8 cellular contexts compared by ENCODE assay signal in genomic region chr14:55026441-55026792, GRCh38. TPM values are rescaled to one million over a fixed set of nuclear protein-coding genes. Genes with fewer than 3 reads are reported as not detected.
A peak's percentile ranks its signal among the peaks of the same experiment; 100 is the strongest.
DNase-seq lines count a peak whose midpoint lies in the region; ATAC-seq, FAIRE-seq and TF ChIP-seq lines count a peak whose summit lies in the region.

No MANE protein-coding gene starts in this region.

- POLR2A ChIA-PET in H1 (lab: Charles Lee; ENCODE audit: partially characterized antibody) = interaction anchor here (0.6 to 8.5 kb wide), 24 partner anchors 8 to 341 kb away, joined by 3 to 101 read pairs (median 6); partner anchors contain the start of genes DLGAP5, GCH1 and MAPK1IP1L

- H3K27ac Mint-ChIP-seq in CD14-positive monocyte = peak overlapping the region; percentile 92 to 98 (median 95)

- no peak overlapping the region for H3K18ac ChIP-seq in H1 (ENCODE audit: extremely low read depth, low read length)
- no peak overlapping the region for H3K18ac ChIP-seq in neuronal stem cell (ENCODE audit: low read length)

- peaks cover 41% of the 10 kb centered on the region for H3K4me1 Mint-ChIP-seq in CD14-positive monocyte

- H4K8ac ChIP-seq in H1 (ENCODE audit: extremely low read depth, insufficient read depth, low read length) = no peak overlapping the region
- no peak overlapping the region for H4K8ac ChIP-seq in neuronal stem cell (ENCODE audit: low read depth, low read length)

- H3K27me3 ChIP-seq in H1 (replicated peaks in 1 of 4; ENCODE audit: control insufficient read depth in 3 of 4, extremely low read depth in 1 of 4, insufficient read depth in 3 of 4, low read length in 3 of 4) (no peaks in the 10 kb centered on the region), neuronal stem cell (ENCODE audit: control insufficient read depth in 3 of 3, insufficient read depth in 3 of 3, low read depth in 1 of 3, low read length in 3 of 3) (no peaks in the 10 kb centered on the region)

- TF ChIP-seq EP300 in H1 (IDR thresholded peaks at IDR 0.05; ENCODE audit: borderline replicate concordance in 1 of 2, low read depth in 2 of 2, low read length in 2 of 2) = no peak

- TF ChIP-seq POLR2A in NB4 (IDR thresholded peaks at IDR 0.05; ENCODE audit: extremely low read depth, insufficient read length) (no peak), H1 (IDR thresholded peaks at IDR 0.05; ENCODE audit: control extremely low read depth in 1 of 2, low read depth in 2 of 2, low read length in 2 of 2) (no peak)

- DNase-seq in CD14-positive monocyte (ENCODE audit: low spot score) = no peak
- no peak for DNase-seq in NB4 (ENCODE audit: low read depth)
- no peak for DNase-seq in H1 (ENCODE audit: low read depth in 1 of 2, low spot score in 2 of 2)
- no peak for DNase-seq in neuronal stem cell (ENCODE audit: low spot score)
- no peak for DNase-seq in middle frontal gyrus (ENCODE audit: extremely low spot score, low spot score)
- DNase-seq in mucosa of gallbladder (ENCODE audit: low spot score) = no peak
- no peak for DNase-seq in amygdala (lab: John Stamatoyannopoulos, UW)

- H3K4me3 ChIP-seq in NB4 (ENCODE audit: low read depth, low read length) (peak overlapping the region; percentile 92), H1 (ENCODE audit: extremely low read depth in 1 of 4, insufficient read depth in 2 of 4, low read depth in 3 of 4, low read length in 4 of 4) (peak overlapping the region; percentile 89 to 96 (median 94)), neuronal stem cell (ENCODE audit: low read length in 2 of 2) (peak overlapping the region; percentile 71 to 94)

- H3K4me1 ChIP-seq in H1 (replicated peaks in 1 of 4; ENCODE audit: control insufficient read depth in 3 of 4, insufficient read depth in 4 of 4, low read length in 3 of 4) = peaks cover 0 to 10% (median 1%) of the 10 kb centered on the region in 4 experiments; a peak in 3 of 7 replicates
- peaks cover 5 to 10% of the 10 kb centered on the region in 2 donors for H3K4me1 ChIP-seq in neuronal stem cell (ENCODE audit: control insufficient read depth in 2 of 2, insufficient read depth in 1 of 2, low read depth in 1 of 2, low read length in 2 of 2)

- H2BK5ac ChIP-seq in H1 (ENCODE audit: low read depth, low read length) = peak overlapping the region; percentile 96; the same call in 1 of the 2 replicates
- no peak overlapping the region for H2BK5ac ChIP-seq in neuronal stem cell (ENCODE audit: low read length)

- TF ChIP-seq CTCF in CD14-positive monocyte (IDR thresholded peaks at IDR 0.05) = no peak
- TF ChIP-seq CTCF in NB4 (IDR thresholded peaks at IDR 0.05; ENCODE audit: low read depth, low read length) = no peak
- TF ChIP-seq CTCF in H1 (IDR thresholded peaks at IDR 0.05; ENCODE audit: control extremely low read depth in 1 of 3, insufficient read depth in 1 of 3, low read depth in 1 of 3, low read length in 3 of 3) = no peak

- H3K23ac ChIP-seq in H1 (ENCODE audit: insufficient read length) (no peak overlapping the region), neuronal stem cell (ENCODE audit: low read depth, low read length, poor library complexity) (no peak overlapping the region)

- peaks cover 3 to 4% of the 10 kb centered on the region in 2 donors for H3K36me3 Mint-ChIP-seq in CD14-positive monocyte

- intact Hi-C loops in CD14-positive monocyte (cut with micrococcal nuclease) = no loop called here

- H3K9ac ChIP-seq in H1 (replicated peaks in 1 of 4; ENCODE audit: extremely low read depth in 1 of 4, low read depth in 3 of 4, low read length in 3 of 4) (peak overlapping the region; percentile 95 to 98 (median 97)), neuronal stem cell (ENCODE audit: low read depth, low read length, poor library complexity) (no peak overlapping the region)

- no peak for FAIRE-seq in H1 (lab: Jason Lieb, UNC)

- H3K4me2 ChIP-seq in H1 (ENCODE audit: insufficient read depth in 1 of 2, low read depth in 2 of 2, low read length in 2 of 2) (peak overlapping the region; percentile 70 to 97), neuronal stem cell (ENCODE audit: insufficient read depth, low read length, poor library complexity, severe bottlenecking) (peak overlapping the region; percentile 78)

- no peak for ATAC-seq in HG03039 (IDR thresholded peaks at IDR 0.05; ENCODE audit: unreplicated experiment)

- CTCF ChIA-PET in H1 (lab: Charles Lee; ENCODE audit: partially characterized antibody) = interaction anchor here (1.1 to 2.9 kb wide), 3 partner anchors 10 to 37 kb away, joined by 3 to 22 read pairs (median 3); partner anchors contain the start of gene MAPK1IP1L

- H3K79me2 ChIP-seq in H1 (ENCODE audit: control insufficient read depth in 1 of 2, insufficient read depth in 2 of 2, low read length in 2 of 2) = peaks cover 18 to 86% of the 10 kb centered on the region in 2 experiments; a peak in 3 of 4 replicates

- H4K5ac ChIP-seq in H1 (ENCODE audit: insufficient read length, low read depth, low read length) = peak overlapping the region; percentile 33

- H3K9me3 Mint-ChIP-seq in CD14-positive monocyte = no peaks in the 10 kb centered on the region

- H3K79me1 ChIP-seq in H1 (ENCODE audit: low read depth, low read length) = no peaks in the 10 kb centered on the region
- no peaks in the 10 kb centered on the region for H3K79me1 ChIP-seq in neuronal stem cell (ENCODE audit: low read depth, low read length)

- no peak overlapping the region for H2AK5ac ChIP-seq in H1 (ENCODE audit: low read depth, low read length)
- no peak overlapping the region for H2AK5ac ChIP-seq in neuronal stem cell (ENCODE audit: low read depth, low read length)

- no peaks in the 10 kb centered on the region for H4K20me1 ChIP-seq in H1 (replicated peaks in 1 of 2; ENCODE audit: control insufficient read depth in 1 of 2, insufficient read depth in 2 of 2, low read length in 2 of 2)

- no peaks in the 10 kb centered on the region for H3K27me3 Mint-ChIP-seq in CD14-positive monocyte (ENCODE audit: low read depth in 3 of 3)

- peaks cover 7% of the 10 kb centered on the region for H3K23me2 ChIP-seq in H1 (ENCODE audit: low read depth, low read length)

- H3K36me3 ChIP-seq in H1 (ENCODE audit: control insufficient read depth in 2 of 4, insufficient read depth in 4 of 4, low read length in 3 of 4) (peaks cover 3 to 28% (median 11%) of the 10 kb centered on the region in 4 experiments; a peak in 4 of 8 replicates), neuronal stem cell (replicated peaks in 1 of 2; ENCODE audit: control insufficient read depth in 2 of 2, insufficient read depth in 2 of 2, low read length in 2 of 2) (peaks cover 2 to 35% of the 10 kb centered on the region in 2 donors)

- H2BK12ac ChIP-seq in H1 (ENCODE audit: low read depth, low read length) (no peak overlapping the region; the same call in 1 of the 2 replicates), neuronal stem cell (ENCODE audit: low read length) (no peak overlapping the region)

- H3K9me3 ChIP-seq in H1 (ENCODE audit: insufficient read depth in 2 of 2, low read depth in 1 of 2, low read length in 1 of 2) (no peaks in the 10 kb centered on the region), neuronal stem cell (replicated peaks in 1 of 2; ENCODE audit: control insufficient read depth in 2 of 2, insufficient read depth in 1 of 2, low read depth in 1 of 2, low read length in 2 of 2) (no peaks in the 10 kb centered on the region)

- no peak overlapping the region for H4K91ac ChIP-seq in H1 (replicated peaks; ENCODE audit: insufficient read length, low read length)
- H4K91ac ChIP-seq in neuronal stem cell (ENCODE audit: low read depth, low read length, poor library complexity) = no peak overlapping the region

- TF ChIP-seq RAD21 in H1 (IDR thresholded peaks at IDR 0.05 in 1 of 2, conservative IDR thresholded peaks at IDR 0.05 in 1 of 2; ENCODE audit: low read depth in 2 of 2, low read length in 2 of 2) = no peak

- H2BK120ac ChIP-seq in H1 (replicated peaks; ENCODE audit: low read depth, low read length) = no peak overlapping the region
- H2BK120ac ChIP-seq in neuronal stem cell (ENCODE audit: low read depth, low read length) = no peak overlapping the region

- no peak overlapping the region for H2BK20ac ChIP-seq in H1 (ENCODE audit: low read length)

- H3K4me3 Mint-ChIP-seq in CD14-positive monocyte = peak overlapping the region; percentile 90 to 93

- no peak overlapping the region for H2BK15ac ChIP-seq in H1 (ENCODE audit: low read length)
- no peak overlapping the region for H2BK15ac ChIP-seq in neuronal stem cell (ENCODE audit: low read length)

- 8% methylated on average over 9 of the region's 9 CpGs; no CpG with 5 or more reads in 1 of the 2 experiments for WGBS in H1 (ENCODE audit: extremely low coverage in 1 of 2, insufficient coverage in 1 of 2, insufficient read length in 1 of 2, insufficient replicate concordance in 2 of 2, low coverage in 1 of 2, low lambda C conversion rate in 2 of 2, missing lambda C conversion rate in 1 of 2), 2 experiments
- whole genome bisulfite sequencing in neuronal stem cell (ENCODE audit: extremely low coverage in 2 of 2, insufficient read length in 2 of 2, insufficient replicate concordance in 1 of 2), 2 donors = no CpG with 5 or more reads among the region's 9 CpGs

- H3K14ac ChIP-seq in H1 (ENCODE audit: insufficient read length) (no peak overlapping the region), neuronal stem cell (ENCODE audit: low read length) (no peak overlapping the region)

- H3K56ac ChIP-seq in H1 (replicated peaks; ENCODE audit: insufficient read length, low read depth, low read length) = no peak overlapping the region

- no peak overlapping the region for H3K4ac ChIP-seq in H1 (replicated peaks; ENCODE audit: insufficient read length, low read depth, low read length)
- no peak overlapping the region for H3K4ac ChIP-seq in neuronal stem cell (ENCODE audit: low read length)

- H3K27ac ChIP-seq in H1 (ENCODE audit: low read depth, low read length) = peak overlapping the region; percentile 97
- no peak overlapping the region for H3K27ac ChIP-seq in neuronal stem cell (replicated peaks; ENCODE audit: low read length)

- H2AFZ ChIP-seq in H1 (ENCODE audit: low read length) (no peak overlapping the region), neuronal stem cell (ENCODE audit: low read length) (peak overlapping the region; percentile 90)

RNA-seq across cellular contexts. Expression of gene WDHD1, which starts 0.5 kb away (rescaled TPM):
- polyA plus RNA-seq in CD14-positive monocyte = under 1 TPM; 0.30 to 0.37 TPM
- 79.9 and 87.9 TPM in 2 replicates for total RNA-seq in H1 (2021; fragmentation: NEBNext Ultra II Directional; extraction: Animal tissue kit (Norgen Biotek cat#: 25700))
- 10.5 and 17.8 TPM in 2 replicates for polyA plus RNA-seq in H1 (2011; rRNA removed)
- 29.3 TPM for polyA plus RNA-seq in H1 (2011; cell fraction: cytosol; rRNA removed)
- 14.2 TPM for polyA plus RNA-seq in H1 (2011; cell fraction: nucleus; rRNA removed)
- 35.0 to 68.1 TPM (median 43.0 TPM) in 4 replicates for polyA plus RNA-seq in H1 (2012, experiment 1 of 2)
- polyA plus RNA-seq in H1 (2012, experiment 2 of 2) = 2.6 TPM
- 28.2 TPM for polyA plus RNA-seq in H1 (2013, experiment 1 of 2)
- 28.7 TPM for polyA plus RNA-seq in H1 (2013, experiment 2 of 2)
- polyA minus RNA-seq in H1 (2011; rRNA and poly(A)+ RNA removed) = 83.4 and 119 TPM in 2 replicates
- 40.5 TPM for polyA minus RNA-seq in H1 (2011; cell fraction: cytosol; rRNA and poly(A)+ RNA removed)
- polyA minus RNA-seq in H1 (2011; cell fraction: nucleus; rRNA and poly(A)+ RNA removed) = 80.2 TPM
- 30.3 TPM for polyA plus RNA-seq in neuronal stem cell (2013, experiment 1 of 2)
- 31.4 TPM for polyA plus RNA-seq in neuronal stem cell (2013, experiment 2 of 2)
- 2.6 TPM for total RNA-seq in mucosa of gallbladder

RNA-seq across cellular contexts. Expression of gene SOCS4, which starts 0.6 kb away (rescaled TPM):
- polyA plus RNA-seq in CD14-positive monocyte = 1 to 10 TPM; 2.5 to 3.0 TPM
- 24.8 and 31.5 TPM in 2 replicates for total RNA-seq in H1 (2021; fragmentation: NEBNext Ultra II Directional; extraction: Animal tissue kit (Norgen Biotek cat#: 25700))
- polyA plus RNA-seq in H1 (2011; rRNA removed) = 4.2 and 5.5 TPM in 2 replicates
- polyA plus RNA-seq in H1 (2011; cell fraction: cytosol; rRNA removed) = 7.8 TPM
- 4.5 TPM for polyA plus RNA-seq in H1 (2011; cell fraction: nucleus; rRNA removed)
- 10.7 to 21.8 TPM (median 15.0 TPM) in 4 replicates for polyA plus RNA-seq in H1 (2012, experiment 1 of 2)
- polyA plus RNA-seq in H1 (2012, experiment 2 of 2) = 0.67 TPM
- polyA plus RNA-seq in H1 (2013, experiment 1 of 2) = 13.0 TPM
- 11.7 TPM for polyA plus RNA-seq in H1 (2013, experiment 2 of 2)
- 12.4 and 17.7 TPM in 2 replicates for polyA minus RNA-seq in H1 (2011; rRNA and poly(A)+ RNA removed)
- 18.7 TPM for polyA minus RNA-seq in H1 (2011; cell fraction: cytosol; rRNA and poly(A)+ RNA removed)
- polyA minus RNA-seq in H1 (2011; cell fraction: nucleus; rRNA and poly(A)+ RNA removed) = 15.8 TPM
- polyA plus RNA-seq in neuronal stem cell (2013, experiment 1 of 2) = 11.3 TPM
- 12.4 TPM for polyA plus RNA-seq in neuronal stem cell (2013, experiment 2 of 2)
- total RNA-seq in mucosa of gallbladder = 27.8 TPM

RNA-seq across cellular contexts. Expression of gene MAPK1IP1L, which starts 25.0 kb away (rescaled TPM):
- polyA plus RNA-seq in CD14-positive monocyte (10 to 100 TPM; 44.8 to 67.8 TPM), H1 (2011; rRNA removed) (228 and 309 TPM in 2 replicates)
- total RNA-seq in H1 (2021; fragmentation: NEBNext Ultra II Directional; extraction: Animal tissue kit (Norgen Biotek cat#: 25700)) = 111 and 113 TPM in 2 replicates
- polyA plus RNA-seq in H1 (2011; cell fraction: cytosol; rRNA removed) = 95.1 TPM
- 151 TPM for polyA plus RNA-seq in H1 (2011; cell fraction: nucleus; rRNA removed)
- polyA plus RNA-seq in H1 (2012, experiment 1 of 2) = 66.1 to 116 TPM (median 90.5 TPM) in 4 replicates
- 51.3 TPM for polyA plus RNA-seq in H1 (2012, experiment 2 of 2)
- 92.2 TPM for polyA plus RNA-seq in H1 (2013, experiment 1 of 2)
- polyA plus RNA-seq in H1 (2013, experiment 2 of 2) = 91.9 TPM
- 222 and 325 TPM in 2 replicates for polyA minus RNA-seq in H1 (2011; rRNA and poly(A)+ RNA removed)
- polyA minus RNA-seq in H1 (2011; cell fraction: cytosol; rRNA and poly(A)+ RNA removed) = 217 TPM
- 69.1 TPM for polyA minus RNA-seq in H1 (2011; cell fraction: nucleus; rRNA and poly(A)+ RNA removed)
- 103 TPM for polyA plus RNA-seq in neuronal stem cell (2013, experiment 1 of 2)
- 108 TPM for polyA plus RNA-seq in neuronal stem cell (2013, experiment 2 of 2)
- 80.0 TPM for total RNA-seq in mucosa of gallbladder

Comparison
In these comparisons a context has a peak if more than half of its experiments do, and no peak if none do; other contexts are left out.
1. RNA of gene WDHD1, which starts 0.5 kb away (total RNA-seq): 79.9 to 87.9 TPM in H1; 2.6 TPM in mucosa of gallbladder (single experiment); every median in the first group is over 10 times any median in the second.
2. Peak in every context shown above with its lines, with median percentiles within 50 percentile points of each other: H3K4me3 ChIP-seq.